30 cellular contexts compared by ENCODE assay signal in genomic region chr12:50718760-50719159, GRCh38.
"Had no signal": no experiment of that assay in that cellular context is flagged by ENCODE, and none has a peak within 500 bp of the region (broad histone marks: within the 10 kb centered on the region; RNA-seq: fewer than 3 reads in every experiment).

No MANE protein-coding gene starts in this region.

- H3K27me3 ChIP-seq: ascending aorta, breast epithelium, dorsolateral prefrontal cortex had no signal

- H3K9me3 Mint-ChIP-seq: activated CD4-positive, alpha-beta memory T cell treated with anti-CD3 and anti-CD28 coated beads, Interleukin-2, amount 10 ng/mL, durations not matched to agents 7 days and 5 days; activated CD4-positive, alpha-beta T cell treated with anti-CD3 and anti-CD28 coated beads, Interleukin-2, amount 10 ng/mL, durations not matched to agents 7 days and 5 days; activated naive CD4-positive, alpha-beta T cell treated with anti-CD3 and anti-CD28 coated beads, Interleukin-2, amount 10 ng/mL, durations not matched to agents 7 days and 5 days; activated naive CD4-positive, alpha-beta T cell treated with anti-CD3 and anti-CD28 coated beads, Interleukin-2, amount 50 U/mL, for 72 hours; activated naive CD8-positive, alpha-beta T cell treated with anti-CD3 and anti-CD28 coated beads, Interleukin-2, amount 10 ng/mL, durations not matched to agents 7 days and 5 days; activated T-cell treated with anti-CD3 and anti-CD28 coated beads, Interleukin-2, amount 50 U/mL, for 24 hours; activated T-cell treated with anti-CD3 and anti-CD28 coated beads, Interleukin-2, amount 50 U/mL, for 72 hours; brain; central memory CD8-positive, alpha-beta T cell; dendritic cell treated with granulocyte-macrophage colony-stimulating factor and Interleukin-4, amounts not matched to agents 40 ng/mL and 50 ng/mL, for 4 days; effector memory CD8-positive, alpha-beta T cell; WTC11 had no signal

- H3K36me3 ChIP-seq: breast epithelium had no signal

- H3K4me1 ChIP-seq: ascending aorta had no signal

- DNase-seq: activated CD4-positive, alpha-beta memory T cell treated with anti-CD3 and anti-CD28 coated beads, Interleukin-2, amount 10 ng/mL, durations not matched to agents 7 days and 5 days; activated CD4-positive, alpha-beta T cell treated with anti-CD3 and anti-CD28 coated beads for 1 hour; activated CD4-positive, alpha-beta T cell treated with anti-CD3 and anti-CD28 coated beads for 4 hours; activated CD4-positive, alpha-beta T cell treated with anti-CD3 and anti-CD28 coated beads, Interleukin-2, amount 10 ng/mL, durations not matched to agents 7 days and 5 days; activated CD4-positive, alpha-beta T cell treated with anti-CD3 and anti-CD28 coated beads, Interleukin-2, amount 50 U/mL, for 4 hours; activated CD8-positive, alpha-beta memory T cell treated with anti-CD3 and anti-CD28 coated beads, Interleukin-2, amount 50 U/mL, for 48 hours; activated gamma-delta T cell; activated naive CD4-positive, alpha-beta T cell; activated naive CD4-positive, alpha-beta T cell treated with anti-CD3 and anti-CD28 coated beads, Interleukin-2, amount 10 ng/mL, durations not matched to agents 7 days and 5 days; activated naive CD8-positive, alpha-beta T cell treated with anti-CD3 and anti-CD28 coated beads, Interleukin-2, amount 10 ng/mL, durations not matched to agents 7 days and 5 days; activated T-cell treated with anti-CD3 and anti-CD28 coated beads for 4 hours; activated T-cell treated with anti-CD3 and anti-CD28 coated beads, Interleukin-2, amount 50 U/mL, for 24 hours; activated T-cell treated with anti-CD3 and anti-CD28 coated beads, Interleukin-2, amount 50 U/mL, for 72 hours; dorsolateral prefrontal cortex; effector CD4-positive, alpha-beta T cell; effector memory CD8-positive, alpha-beta T cell; foreskin fibroblast; head of caudate nucleus; T-helper 2 cell had no signal

- H3K9me3 ChIP-seq: ascending aorta, breast epithelium had no signal

- H3K27ac Mint-ChIP-seq: activated CD4-positive, alpha-beta memory T cell treated with anti-CD3 and anti-CD28 coated beads, Interleukin-2, amount 10 ng/mL, durations not matched to agents 7 days and 5 days; activated CD4-positive, alpha-beta T cell treated with anti-CD3 and anti-CD28 coated beads, Interleukin-2, amount 10 ng/mL, durations not matched to agents 7 days and 5 days; activated naive CD4-positive, alpha-beta T cell treated with anti-CD3 and anti-CD28 coated beads, Interleukin-2, amount 10 ng/mL, durations not matched to agents 7 days and 5 days; activated naive CD8-positive, alpha-beta T cell treated with anti-CD3 and anti-CD28 coated beads, Interleukin-2, amount 10 ng/mL, durations not matched to agents 7 days and 5 days; activated T-cell treated with anti-CD3 and anti-CD28 coated beads, Interleukin-2, amount 50 U/mL, for 24 hours; activated T-cell treated with anti-CD3 and anti-CD28 coated beads, Interleukin-2, amount 50 U/mL, for 72 hours; brain; dendritic cell treated with granulocyte-macrophage colony-stimulating factor and Interleukin-4, amounts not matched to agents 40 ng/mL and 50 ng/mL, for 4 days; effector memory CD8-positive, alpha-beta T cell; WTC11 had no signal

- H3K27me3 Mint-ChIP-seq: activated CD4-positive, alpha-beta memory T cell treated with anti-CD3 and anti-CD28 coated beads, Interleukin-2, amount 10 ng/mL, durations not matched to agents 7 days and 5 days; activated CD4-positive, alpha-beta T cell treated with anti-CD3 and anti-CD28 coated beads, Interleukin-2, amount 10 ng/mL, durations not matched to agents 7 days and 5 days; activated naive CD4-positive, alpha-beta T cell treated with anti-CD3 and anti-CD28 coated beads, Interleukin-2, amount 10 ng/mL, durations not matched to agents 7 days and 5 days; activated naive CD8-positive, alpha-beta T cell treated with anti-CD3 and anti-CD28 coated beads, Interleukin-2, amount 10 ng/mL, durations not matched to agents 7 days and 5 days; activated T-cell treated with anti-CD3 and anti-CD28 coated beads, Interleukin-2, amount 50 U/mL, for 24 hours; central memory CD8-positive, alpha-beta T cell; dendritic cell treated with granulocyte-macrophage colony-stimulating factor and Interleukin-4, amounts not matched to agents 40 ng/mL and 50 ng/mL, for 4 days; effector memory CD8-positive, alpha-beta T cell had no signal

- H3K4me1 Mint-ChIP-seq: activated CD4-positive, alpha-beta memory T cell treated with anti-CD3 and anti-CD28 coated beads, Interleukin-2, amount 10 ng/mL, durations not matched to agents 7 days and 5 days; brain; central memory CD8-positive, alpha-beta T cell; WTC11 had no signal

- H3K4me3 Mint-ChIP-seq: activated CD4-positive, alpha-beta memory T cell treated with anti-CD3 and anti-CD28 coated beads, Interleukin-2, amount 10 ng/mL, durations not matched to agents 7 days and 5 days; activated CD4-positive, alpha-beta T cell treated with anti-CD3 and anti-CD28 coated beads, Interleukin-2, amount 10 ng/mL, durations not matched to agents 7 days and 5 days; activated naive CD4-positive, alpha-beta T cell treated with anti-CD3 and anti-CD28 coated beads, Interleukin-2, amount 10 ng/mL, durations not matched to agents 7 days and 5 days; activated naive CD8-positive, alpha-beta T cell treated with anti-CD3 and anti-CD28 coated beads, Interleukin-2, amount 10 ng/mL, durations not matched to agents 7 days and 5 days; activated T-cell treated with anti-CD3 and anti-CD28 coated beads, Interleukin-2, amount 50 U/mL, for 24 hours; activated T-cell treated with anti-CD3 and anti-CD28 coated beads, Interleukin-2, amount 50 U/mL, for 72 hours; brain; central memory CD8-positive, alpha-beta T cell; dendritic cell treated with granulocyte-macrophage colony-stimulating factor and Interleukin-4, amounts not matched to agents 40 ng/mL and 50 ng/mL, for 4 days; effector memory CD8-positive, alpha-beta T cell; WTC11 had no signal

- H3K4me3 ChIP-seq: ascending aorta, breast epithelium, coronary artery, dorsolateral prefrontal cortex had no signal

- FAIRE-seq: endothelial cell of umbilical vein, frontal cortex had no signal

- H3K27ac ChIP-seq: ascending aorta, breast epithelium, coronary artery had no signal

- ATAC-seq: activated naive CD4-positive, alpha-beta T cell treated with anti-CD3 and anti-CD28 coated beads, Interleukin-2, amount 50 U/mL, for 72 hours; activated T-cell treated with anti-CD3 and anti-CD28 coated beads, Interleukin-2, amount 50 U/mL, for 72 hours; effector memory CD8-positive, alpha-beta T cell; esophagus mucosa; WTC11 had no signal

- H3K36me3 Mint-ChIP-seq: activated naive CD4-positive, alpha-beta T cell treated with anti-CD3 and anti-CD28 coated beads, Interleukin-2, amount 50 U/mL, for 72 hours had no signal
